ENCODE assay signal across 37 cellular contexts in genomic region chr9:2565676-2566340, GRCh38.
"Had no signal": no experiment of that assay in that cellular context is flagged by ENCODE, and none has a peak within 500 bp of the region (broad histone marks: within the 10 kb centered on the region; RNA-seq: fewer than 3 reads in every experiment).

No MANE protein-coding gene starts in this region.

- H3K27ac ChIP-seq: Peyer's patch, VCaP had no signal

- ATAC-seq: activated naive CD4-positive, alpha-beta T cell treated with anti-CD3 and anti-CD28 coated beads, Interleukin-2, amount 50 U/mL, for 72 hours; activated naive CD8-positive, alpha-beta T cell treated with anti-CD3 and anti-CD28 coated beads, Interleukin-2, amount 50 U/mL, for 24 hours; activated T-cell treated with anti-CD3 and anti-CD28 coated beads, Interleukin-2, amount 50 U/mL, for 4 hours; PC-3 had no signal

- H3K27ac Mint-ChIP-seq: activated B cell treated with CpG ODN at 0.5 μM for 24 hours; activated CD4-positive, alpha-beta memory T cell treated with anti-CD3 and anti-CD28 coated beads for 36 hours; activated naive CD4-positive, alpha-beta T cell treated with anti-CD3 and anti-CD28 coated beads for 36 hours; activated naive CD4-positive, alpha-beta T cell treated with anti-CD3 and anti-CD28 coated beads, Interleukin-2, amount 50 U/mL, for 72 hours; activated naive CD8-positive, alpha-beta T cell treated with anti-CD3 and anti-CD28 coated beads, Interleukin-2, amount 50 U/mL, for 24 hours; activated T-helper 1 cell treated with anti-CD3 and anti-CD28 coated beads, Interleukin-12 subunit alpha, Interleukin-12 subunit beta, Interleukin-2, Interleukin-4 antibody, amounts not matched to agents 30 ng/mL and 10 ng/mL and 1 ng/mL, durations not matched to agents 14 hours and 24 hours and 36 hours; brain had no signal

- H3K4me3 ChIP-seq: MG63, Peyer's patch had no signal

- H3K4me3 Mint-ChIP-seq: activated B cell treated with CpG ODN at 0.5 μM for 24 hours; activated CD4-positive, alpha-beta memory T cell treated with anti-CD3 and anti-CD28 coated beads for 36 hours; activated naive CD4-positive, alpha-beta T cell treated with anti-CD3 and anti-CD28 coated beads for 36 hours; activated naive CD8-positive, alpha-beta T cell treated with anti-CD3 and anti-CD28 coated beads, Interleukin-2, amount 50 U/mL, for 24 hours; activated T-cell treated with anti-CD3 and anti-CD28 coated beads, Interleukin-2, amount 50 U/mL, for 4 hours; activated T-helper 1 cell treated with anti-CD3 and anti-CD28 coated beads, Interleukin-12 subunit alpha, Interleukin-12 subunit beta, Interleukin-2, Interleukin-4 antibody, amounts not matched to agents 30 ng/mL and 10 ng/mL and 1 ng/mL, durations not matched to agents 14 hours and 24 hours and 36 hours; brain had no signal

- H3K4me1 Mint-ChIP-seq: activated B cell treated with CpG ODN at 0.5 μM for 24 hours; activated naive CD8-positive, alpha-beta T cell treated with anti-CD3 and anti-CD28 coated beads, Interleukin-2, amount 50 U/mL, for 24 hours had no signal

- H3K36me3 Mint-ChIP-seq: activated CD4-positive, alpha-beta memory T cell treated with anti-CD3 and anti-CD28 coated beads for 36 hours had no signal

- H3K27me3 Mint-ChIP-seq: activated B cell treated with CpG ODN at 0.5 μM for 24 hours; activated CD4-positive, alpha-beta memory T cell treated with anti-CD3 and anti-CD28 coated beads for 36 hours; activated naive CD8-positive, alpha-beta T cell treated with anti-CD3 and anti-CD28 coated beads, Interleukin-2, amount 50 U/mL, for 24 hours; brain had no signal

- H3K9me3 ChIP-seq: MG63, Peyer's patch had no signal

- H3K9me3 Mint-ChIP-seq: activated CD4-positive, alpha-beta memory T cell treated with anti-CD3 and anti-CD28 coated beads for 36 hours; activated naive CD8-positive, alpha-beta T cell treated with anti-CD3 and anti-CD28 coated beads, Interleukin-2, amount 50 U/mL, for 24 hours; activated T-helper 1 cell treated with anti-CD3 and anti-CD28 coated beads, Interleukin-12 subunit alpha, Interleukin-12 subunit beta, Interleukin-2, Interleukin-4 antibody, amounts not matched to agents 30 ng/mL and 10 ng/mL and 1 ng/mL, durations not matched to agents 14 hours and 24 hours and 36 hours had no signal

- H3K36me3 ChIP-seq: MG63, Peyer's patch had no signal

- DNase-seq: activated B cell treated with CpG ODN at 0.5 μM for 24 hours; activated CD4-positive, alpha-beta memory T cell treated with anti-CD3 and anti-CD28 coated beads for 36 hours; activated CD4-positive, alpha-beta T cell treated with anti-CD3 and anti-CD28 coated beads for 4 hours; activated CD4-positive, alpha-beta T cell treated with anti-CD3 and anti-CD28 coated beads, Interleukin-2, amount 50 U/mL, for 1 hour; activated CD4-positive, CD25-positive, alpha-beta regulatory T cell treated with anti-CD3 and anti-CD28 coated beads, Interleukin-2, amount 50 U/mL, for 72 hours; activated CD8-positive, alpha-beta memory T cell treated with anti-CD3 and anti-CD28 coated beads, Interleukin-2, amount 50 U/mL, for 4 hours; activated gamma-delta T cell treated with Interleukin-2 at 50 U/mL for 16 hours; activated naive CD4-positive, alpha-beta T cell treated with anti-CD3 and anti-CD28 coated beads for 36 hours; activated naive CD8-positive, alpha-beta T cell treated with anti-CD3 and anti-CD28 coated beads, Interleukin-2, amount 50 U/mL, for 24 hours; activated T-cell treated with anti-CD3 and anti-CD28 coated beads for 4 hours; activated T-cell treated with anti-CD3 and anti-CD28 coated beads, Interleukin-2, amount 50 U/mL, for 4 hours; anterior cingulate cortex; Kasumi-1; KBM-7; MG63; NCI-H1048; NCI-H1105 treated with DMSO at 0.1 percent for 48 hours; NCI-H1436; NCI-H1694; NCI-H1930; NCI-H2081 treated with DMSO at 0.1 percent for 48 hours; NCI-H226; NCI-H446 treated with DMSO at 0.1 percent for 48 hours; NCI-H524; NCI-H69; NK-92 treated with Interleukin-12 subunit alpha and Interleukin-12 subunit beta, amount 100 ng/mL, for 24 hours; PC-3; Peyer's patch; RPMI8226; SW 1271; T-helper 1 cell; T-helper 2 cell; T-helper 9 cell had no signal

- H3K27me3 ChIP-seq: MG63, Peyer's patch had no signal
